In genomic region chr6:38404355-38404754, GRCh38 we compare ENCODE assay signal across 15 cellular contexts.
DNase-seq lines count a peak whose midpoint lies in the region; ATAC-seq, FAIRE-seq and TF ChIP-seq lines count a peak whose summit lies in the region.
"Had no signal": no experiment of that assay in that cellular context is flagged by ENCODE, and none has a peak within 500 bp of the region (broad histone marks: within the 10 kb centered on the region; RNA-seq: fewer than 3 reads in every experiment).

No MANE protein-coding gene starts in this region.

- H3K27me3 ChIP-seq in fibroblast of lung (ENCODE audit: control insufficient read depth, insufficient read depth, low read length) (no peaks in the 10 kb centered on the region), small intestine (ENCODE audit: control insufficient read depth in 2 of 2, insufficient read depth in 2 of 2, low read length in 2 of 2) (no peaks in the 10 kb centered on the region)
- H3K27me3 ChIP-seq: body of pancreas, testis had no signal

- H3K9me3 ChIP-seq in fibroblast of lung (ENCODE audit: control insufficient read depth, insufficient read depth, low read depth, low read length) (no peaks in the 10 kb centered on the region), small intestine (ENCODE audit: control insufficient read depth, low read depth) (no peaks in the 10 kb centered on the region)
- H3K9me3 ChIP-seq: body of pancreas, prostate gland, testis had no signal

- no peak overlapping the region for H3K27ac ChIP-seq in fibroblast of lung (ENCODE audit: insufficient read depth, low read length)
- H3K27ac ChIP-seq in small intestine (ENCODE audit: low read depth in 1 of 2, low read length in 1 of 2) = no peak overlapping the region
- H3K27ac ChIP-seq: prostate gland, testis had no signal

- H2AFZ ChIP-seq in fibroblast of lung (ENCODE audit: low read length) = no peak overlapping the region

- ATAC-seq in HG03097 (IDR thresholded peaks at IDR 0.05; ENCODE audit: low FRiP score, unreplicated experiment) = no peak
- ATAC-seq in HG02840 (IDR thresholded peaks at IDR 0.05; ENCODE audit: low FRiP score, unreplicated experiment) = no peak
- ATAC-seq: body of pancreas, T-helper 17 cell had no signal

- H3K4me1 ChIP-seq in fibroblast of lung (ENCODE audit: control insufficient read depth, extremely low read depth, insufficient read depth, low read length) = no peaks in the 10 kb centered on the region
- H3K4me1 ChIP-seq in small intestine (ENCODE audit: control insufficient read depth in 2 of 2, insufficient read depth in 1 of 2, low read depth in 1 of 2, low read length in 1 of 2) = peaks cover 3 to 9% of the 10 kb centered on the region in 2 donors
- H3K4me1 ChIP-seq: prostate gland had no signal

- TF ChIP-seq CTCF in fibroblast of lung (conservative IDR thresholded peaks at IDR 0.05 in 1 of 2, IDR thresholded peaks at IDR 0.05 in 1 of 2; ENCODE audit: low read depth in 1 of 2, low read length in 2 of 2) = no peak

- no peaks in the 10 kb centered on the region for H4K20me1 ChIP-seq in fibroblast of lung (ENCODE audit: control insufficient read depth, extremely low read depth, insufficient read depth, low read length)

- H3K4me3 ChIP-seq in fibroblast of lung (replicated peaks in 1 of 4; ENCODE audit: control extremely low read depth in 1 of 4, insufficient read depth in 1 of 4, low read depth in 3 of 4, low read length in 4 of 4) (no peak overlapping the region), small intestine (ENCODE audit: low read depth in 1 of 2, low read length in 2 of 2) (no peak overlapping the region)
- H3K4me3 ChIP-seq: body of pancreas, prostate gland, testis had no signal

- H3K79me2 ChIP-seq in fibroblast of lung (ENCODE audit: control insufficient read depth, insufficient read depth, low read length) = no peaks in the 10 kb centered on the region

- no peak overlapping the region for H3K4me2 ChIP-seq in fibroblast of lung (ENCODE audit: extremely low read depth, insufficient read depth, low read length)

- DNase-seq in NCI-H1436 (lab: John Stamatoyannopoulos, UW) (peak; percentile 30), NCI-H1436 treated with DMSO at 0.1 percent for 48 hours (lab: John Stamatoyannopoulos, UW) (no peak), NCI-H774 (lab: John Stamatoyannopoulos, UW) (peak; percentile 3), fibroblast of lung (ENCODE audit: low read depth in 2 of 2) (peak; percentile 6 to 18), small intestine (peak; percentile 15), occipital lobe (lab: John Stamatoyannopoulos, UW) (no peak)
- DNase-seq: body of pancreas, foreskin melanocyte, left ventricle myocardium superior, T-helper 17 cell, testis had no signal

- WGBS in small intestine, 3 donors = 5 to 35% (median 13%) methylated on average over 2 of the region's 2 CpGs

- no peak overlapping the region for H3K9ac ChIP-seq in fibroblast of lung (ENCODE audit: insufficient read depth, low read length)

- H3K36me3 ChIP-seq in fibroblast of lung (ENCODE audit: control insufficient read depth, insufficient read depth, low read length) (no peaks in the 10 kb centered on the region), small intestine (ENCODE audit: control insufficient read depth in 2 of 2, insufficient read depth in 2 of 2, low read length in 2 of 2) (no peaks in the 10 kb centered on the region)
- H3K36me3 ChIP-seq: prostate gland had no signal

- no peak for FAIRE-seq in small intestine (lab: Jason Lieb, UNC)
- FAIRE-seq: A204.1 had no signal

Comparison
In these comparisons a context has a peak if more than half of its experiments do, and no peak if none do; other contexts are left out.
1. DNase-seq: peak in NCI-H1436 (single experiment), NCI-H774 (single experiment), fibroblast of lung (2 of 2) and small intestine (single experiment); none in NCI-H1436 treated with DMSO at 0.1 percent for 48 hours (single experiment) and occipital lobe (single experiment).